In genomic region chrX:88956059-88956458, GRCh38 we compare ENCODE assay signal across 5 cellular contexts.
DNase-seq lines count a peak whose midpoint lies in the region; FAIRE-seq and TF ChIP-seq lines count a peak whose summit lies in the region.
"Not testable (repeated sequence)": the region's sequence is repeated elsewhere in the genome, so short reads cannot be mapped to it uniquely, and the experiment has no call there.

No MANE protein-coding gene starts in this region.

- not testable (repeated sequence) for H3K56ac ChIP-seq in mesendoderm (ENCODE audit: low read length)

- H2BK15ac ChIP-seq in mesendoderm (replicated peaks; ENCODE audit: low read depth) = not testable (repeated sequence)

- H3K36me3 ChIP-seq in HEK293 (ENCODE audit: control insufficient read depth in 2 of 2, insufficient read depth in 1 of 2, low read length in 2 of 2); Karpas-422 (ENCODE audit: insufficient read depth, low read length); mesendoderm (ENCODE audit: control insufficient read depth, insufficient read depth, low read length): not testable (repeated sequence)

- H3K27ac ChIP-seq in HEK293 (ENCODE audit: extremely low read depth, low read depth, low read length); Karpas-422 (ENCODE audit: low read length); mesendoderm (ENCODE audit: low read depth, low read length): not testable (repeated sequence)

- not testable (repeated sequence) for H2BK120ac ChIP-seq in mesendoderm (ENCODE audit: low read depth, low read length)

- 0 out of 2 replicates have a peak overlapping the region, but pooled peaks have one; percentile 12 for H2AFZ ChIP-seq in Karpas-422 (ENCODE audit: low read length)

- TF ChIP-seq POLR2A in GM12891 (IDR thresholded peaks at IDR 0.05; ENCODE audit: low read depth, low read length) = not testable (repeated sequence)

- H4K8ac ChIP-seq in mesendoderm (ENCODE audit: low read depth, low read length) = not testable (repeated sequence)

- FAIRE-seq in GM12891 (lab: Jason Lieb, UNC) = peak; percentile 61

- H3K4me3 ChIP-seq in HEK293 (ENCODE audit: low read depth, low read length); Karpas-422 (ENCODE audit: low read length); mesendoderm (ENCODE audit: low read length): not testable (repeated sequence)

- H3K4me2 ChIP-seq in Karpas-422 (ENCODE audit: low read depth, low read length, poor library complexity, severe bottlenecking); mesendoderm (ENCODE audit: low read length): not testable (repeated sequence)

- not testable (repeated sequence) for H3K9ac ChIP-seq in Karpas-422 (ENCODE audit: low read length); mesendoderm (ENCODE audit: low read length)

- H3K18ac ChIP-seq in mesendoderm (ENCODE audit: low read length) = not testable (repeated sequence)

- not testable (repeated sequence) for H3K27me3 ChIP-seq in Karpas-422 (ENCODE audit: low read length); mesendoderm (ENCODE audit: insufficient read depth, low read length, poor library complexity)

- CTCF ChIA-PET in HEK293 (lab: Yijun Ruan, JAX) = not testable (repeated sequence)

- not testable (repeated sequence) for H3K79me1 ChIP-seq in mesendoderm (ENCODE audit: low read length)

- H3K9me3 ChIP-seq in HEK293 (ENCODE audit: control insufficient read depth, insufficient read depth, low read depth, low read length) = not testable (repeated sequence)
- H3K9me3 ChIP-seq in Karpas-422 (ENCODE audit: low read length) = peaks cover 31% of the 10 kb centered on the region

- H3K4me1 ChIP-seq in HEK293 (ENCODE audit: control insufficient read depth, insufficient read depth, low read length); Karpas-422 (ENCODE audit: low read length); mesendoderm (ENCODE audit: control insufficient read depth, low read depth, low read length): not testable (repeated sequence)

- not testable (repeated sequence) for H3K79me2 ChIP-seq in Karpas-422 (ENCODE audit: low read length); mesendoderm (ENCODE audit: control insufficient read depth, insufficient read depth, low read length)

- H3K9me2 ChIP-seq in Karpas-422 (replicated peaks; ENCODE audit: insufficient read depth, low read length) = not testable (repeated sequence)

- not testable (repeated sequence) for H4K20me1 ChIP-seq in Karpas-422 (ENCODE audit: insufficient read depth, low read depth, low read length)

- POLR2A ChIA-PET in HEK293 (lab: Yijun Ruan, JAX) = not testable (repeated sequence)

- not testable (repeated sequence) for H3K23ac ChIP-seq in mesendoderm (ENCODE audit: low read length)

- DNase-seq in ELF-1 (ENCODE audit: low read depth, low spot score) (peak; percentile 40), mesendoderm (peak; percentile 16)
- not testable (repeated sequence) for DNase-seq in GM12891 (ENCODE audit: insufficient read length, low spot score); Karpas-422

- H2BK5ac ChIP-seq in mesendoderm (ENCODE audit: low read length) = not testable (repeated sequence)

- not testable (repeated sequence) for H2AK5ac ChIP-seq in mesendoderm (ENCODE audit: low read length)

- not testable (repeated sequence) for TF ChIP-seq CTCF in HEK293 (tag by site-specific recombination; IDR thresholded peaks at IDR 0.05)

- no CpG with 5 or more reads among the region's 4 CpGs for WGBS in mesendoderm (ENCODE audit: extremely low coverage, insufficient coverage, low lambda C conversion rate)

- not testable (repeated sequence) for H4K5ac ChIP-seq in mesendoderm (ENCODE audit: low read length)

- H3K4ac ChIP-seq in mesendoderm (ENCODE audit: low read depth, low read length) = not testable (repeated sequence)

TF ChIP-seq in HEK293, 187 proteins besides CTCF, POLR2A, EP300 and RAD21:
- TF ChIP-seq TCF7L2 (IDR thresholded peaks at IDR 0.05; ENCODE audit: borderline replicate concordance, low read depth, low read length) (0 out of 2 replicates have a peak, but pooled peaks have one; percentile 48), SETDB1 (IDR thresholded peaks at IDR 0.05; ENCODE audit: insufficient read length, low read length) (peak; percentile 93)
